In the genomic region with DNA sequence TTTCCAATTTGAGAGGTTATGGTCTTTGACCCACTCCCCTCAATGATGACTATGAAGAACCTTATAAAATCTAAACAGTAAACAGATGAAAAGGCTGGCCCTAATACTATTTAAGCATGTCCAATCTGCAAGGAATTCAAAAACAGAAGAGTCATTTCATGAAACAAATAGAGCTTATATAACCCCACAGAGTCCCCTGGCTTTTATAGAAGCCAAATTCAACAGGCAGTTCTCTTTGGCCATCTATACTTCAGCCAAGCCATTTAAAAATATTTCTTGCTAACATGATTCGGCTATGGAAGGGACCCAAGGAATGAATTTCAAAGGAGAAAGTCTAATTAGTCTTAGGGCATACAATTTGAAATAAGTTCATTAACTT, we compare ENCODE assay signal across 16 cellular contexts. TPM values are rescaled to one million over a fixed set of nuclear protein-coding genes. Genes with fewer than 3 reads are reported as not detected.
A peak's percentile ranks its signal among the peaks of the same experiment; 100 is the strongest.
DNase-seq lines count a peak whose midpoint lies in the region; TF ChIP-seq lines count a peak whose summit lies in the region.
"Had no signal": no experiment of that assay in that cellular context is flagged by ENCODE, and none has a peak within 500 bp of the region (broad histone marks: within the 10 kb centered on the region; RNA-seq: fewer than 3 reads in every experiment).

No MANE protein-coding gene starts in this region.

- TF ChIP-seq CTCF in esophagus muscularis mucosa (IDR thresholded peaks at IDR 0.05) = no peak
- no peak for TF ChIP-seq CTCF in testis (IDR thresholded peaks at IDR 0.05)
- TF ChIP-seq CTCF in Caco-2 (IDR thresholded peaks at IDR 0.05; ENCODE audit: insufficient read depth in 1 of 2, low read depth in 1 of 2, low read length in 1 of 2, severe bottlenecking in 1 of 2, unreplicated experiment in 1 of 2) = no peak

- H3K9me3 ChIP-seq in SJSA1 (replicated peaks) (no peaks in the 10 kb centered on the region; the same call in 1 of the 2 replicates), esophagus muscularis mucosa (no peaks in the 10 kb centered on the region), muscle layer of colon (ENCODE audit: low read length) (no peaks in the 10 kb centered on the region), testis (no peaks in the 10 kb centered on the region), Caco-2 (peaks cover 4% of the 10 kb centered on the region; the same call in 1 of the 2 replicates)

- H3K4me1 ChIP-seq in SJSA1 (replicated peaks) = peaks cover 97% of the 10 kb centered on the region
- H3K4me1 ChIP-seq in esophagus muscularis mucosa = peaks cover 69 to 100% (median 97%) of the 10 kb centered on the region in 4 donors
- H3K4me1 ChIP-seq in muscle layer of colon (ENCODE audit: insufficient read depth, low read length) = peaks cover 80% of the 10 kb centered on the region
- peaks cover 33% of the 10 kb centered on the region for H3K4me1 ChIP-seq in testis
- H3K4me1 ChIP-seq in Caco-2 = peaks cover 17% of the 10 kb centered on the region

- no TSS peak for BruUV-seq in Caco-2 (replicated peaks; lab: Mats Ljungman, UMichigan)

- no peak overlapping the region for H3K9ac ChIP-seq in muscle layer of colon (ENCODE audit: low read length)
- H3K9ac ChIP-seq: parathyroid adenoma had no signal

- DNase-seq in SJSA1 (ENCODE audit: low read depth in 1 of 2, low spot score in 2 of 2) (peak in 1 of 2 experiments; percentile 34), esophagus muscularis mucosa (ENCODE audit: extremely low spot score) (no peak), testis (no peak), Caco-2 (no peak), T1000 (lab: John Stamatoyannopoulos, UW) (no peak), NCI-H2107 treated with DMSO at 0.1 percent for 48 hours (lab: John Stamatoyannopoulos, UW; ENCODE audit: unreplicated experiment) (no peak), iPS-NIHi7 (ENCODE audit: extremely low spot score) (no peak)
- DNase-seq: activated naive CD4-positive, alpha-beta T cell treated with Interleukin-2 at 50 U/mL for 16 hours; KG1; stimulated activated CD4-positive, alpha-beta T cell treated with anti-CD3 and anti-CD28 coated beads, Interleukin-1b, Interleukin-23, amount 100 ng/mL, for 48 hours; WERI-Rb-1 had no signal

- no peak overlapping the region for H3K4me3 Mint-ChIP-seq in Caco-2 (ENCODE audit: unreplicated experiment)
- H3K4me3 Mint-ChIP-seq: central memory CD8-positive, alpha-beta T cell; type B pancreatic cell had no signal

- no peaks in the 10 kb centered on the region for H3K9me3 Mint-ChIP-seq in Caco-2 (ENCODE audit: unreplicated experiment)
- H3K9me3 Mint-ChIP-seq: central memory CD8-positive, alpha-beta T cell; type B pancreatic cell had no signal

- H3K36me3 ChIP-seq in SJSA1 = peaks cover 18% of the 10 kb centered on the region
- peaks cover 0 to 5% (median 0%) of the 10 kb centered on the region in 4 donors for H3K36me3 ChIP-seq in esophagus muscularis mucosa
- H3K36me3 ChIP-seq in muscle layer of colon (ENCODE audit: insufficient read depth, low read length) = no peaks in the 10 kb centered on the region
- H3K36me3 ChIP-seq in testis (ENCODE audit: low read depth, missing control alignments) = no peaks in the 10 kb centered on the region
- no peaks in the 10 kb centered on the region for H3K36me3 ChIP-seq in Caco-2 (ENCODE audit: control insufficient read depth, insufficient read depth, low read length)

- H3K27ac ChIP-seq in SJSA1 = peak overlapping the region; percentile 74
- H3K27ac ChIP-seq in esophagus muscularis mucosa (replicated peaks in 1 of 4) = peak overlapping the region; percentile 57 to 93 (median 76)
- peak overlapping the region; percentile 68 for H3K27ac ChIP-seq in muscle layer of colon (ENCODE audit: low read depth, low read length)
- H3K27ac ChIP-seq in testis = peak overlapping the region; percentile 28 to 71
- H3K27ac ChIP-seq: epithelial cell of prostate, parathyroid adenoma, WERI-Rb-1 had no signal

- POLR2A ChIA-PET in Caco-2 (lab: Charles Lee) = no interaction called here

- no peak for TF ChIP-seq EP300 in esophagus muscularis mucosa (IDR thresholded peaks at IDR 0.05)

- H3K27me3 ChIP-seq in SJSA1 (replicated peaks) (no peaks in the 10 kb centered on the region), esophagus muscularis mucosa (no peaks in the 10 kb centered on the region), muscle layer of colon (ENCODE audit: control insufficient read depth in 1 of 2, insufficient read depth in 2 of 2, low read length in 2 of 2) (no peaks in the 10 kb centered on the region), testis (no peaks in the 10 kb centered on the region), Caco-2 (replicated peaks; ENCODE audit: control insufficient read depth, insufficient read depth, low read length) (no peaks in the 10 kb centered on the region)

- H3K27me3 Mint-ChIP-seq in Caco-2 (ENCODE audit: insufficient read depth, unreplicated experiment) = no peaks in the 10 kb centered on the region
- H3K27me3 Mint-ChIP-seq: central memory CD8-positive, alpha-beta T cell; type B pancreatic cell had no signal

- H3K4me3 ChIP-seq in SJSA1 = no peak overlapping the region
- H3K4me3 ChIP-seq in esophagus muscularis mucosa = no peak overlapping the region
- no peak overlapping the region for H3K4me3 ChIP-seq in muscle layer of colon (ENCODE audit: low read depth in 1 of 2, low read length in 2 of 2)
- no peak overlapping the region for H3K4me3 ChIP-seq in testis
- no peak overlapping the region for H3K4me3 ChIP-seq in Caco-2 (ENCODE audit: low read depth, low read length)

- CTCF ChIA-PET in Caco-2 (lab: Charles Lee) = interaction anchor here (1.2 kb wide), 1 partner anchor 39 kb away, joined by 3 read pairs; no protein-coding TSS in a partner anchor

- 33% methylated on average over 1 of the region's 1 CpG for WGBS in esophagus muscularis mucosa
- 37 to 66% methylated on average over 1 of the region's 1 CpG for WGBS in testis, 2 donors

- TF ChIP-seq POLR2A in esophagus muscularis mucosa (IDR thresholded peaks at IDR 0.05; ENCODE audit: low read depth) (no peak), testis (IDR thresholded peaks at IDR 0.05) (no peak)

- H3K4me1 Mint-ChIP-seq in Caco-2 (ENCODE audit: low read depth, unreplicated experiment) = peaks cover 13% of the 10 kb centered on the region

- no peaks in the 10 kb centered on the region for H3K36me3 Mint-ChIP-seq in Caco-2 (ENCODE audit: insufficient read depth, unreplicated experiment)

- no peak overlapping the region for H3K27ac Mint-ChIP-seq in Caco-2 (ENCODE audit: unreplicated experiment)
- H3K27ac Mint-ChIP-seq: type B pancreatic cell had no signal

- intact Hi-C loops in esophagus muscularis mucosa (cut with DNase I) (no loop called here), testis (cut with DNase I; ENCODE audit: low total_unique reads) (no loop called here), Caco-2 (cut with micrococcal nuclease; ENCODE audit: unreplicated experiment) (no loop called here)

RNA-seq across cellular contexts. Expression of a gene that starts 43.4 kb away (rescaled TPM):
- total RNA-seq in SJSA1 (2014; rRNA removed; shearing (Covaris generic)) = 61.0 and 73.0 TPM in 2 replicates
- total RNA-seq in esophagus muscularis mucosa (100 to 1,000 TPM; 156 to 304 (median 185) TPM), testis (10 to 100 TPM; 52.0 to 60.6 TPM), Caco-2 (2022) (70.2 and 78.4 TPM in 2 replicates)
- 39.6 TPM for polyA plus RNA-seq in testis (ENCODE audit: insufficient read depth, low read depth, low replicate concordance)

RNA-seq across cellular contexts. Expression of a gene that starts 58.8 kb away (rescaled TPM):
- total RNA-seq in SJSA1 (2014; rRNA removed; shearing (Covaris generic)) = 2.2 and 2.3 TPM in 2 replicates
- total RNA-seq in esophagus muscularis mucosa = 10 to 100 TPM; 12.6 to 37.8 (median 21.2) TPM
- total RNA-seq in testis = 1 to 10 TPM; 4.1 to 5.6 TPM
- 5.8 TPM for polyA plus RNA-seq in testis (ENCODE audit: insufficient read depth, low read depth, low replicate concordance)
- total RNA-seq in Caco-2 (2022) = 1.7 and 2.0 TPM in 2 replicates
